15 cellular contexts compared by ENCODE assay signal in the genomic region with DNA sequence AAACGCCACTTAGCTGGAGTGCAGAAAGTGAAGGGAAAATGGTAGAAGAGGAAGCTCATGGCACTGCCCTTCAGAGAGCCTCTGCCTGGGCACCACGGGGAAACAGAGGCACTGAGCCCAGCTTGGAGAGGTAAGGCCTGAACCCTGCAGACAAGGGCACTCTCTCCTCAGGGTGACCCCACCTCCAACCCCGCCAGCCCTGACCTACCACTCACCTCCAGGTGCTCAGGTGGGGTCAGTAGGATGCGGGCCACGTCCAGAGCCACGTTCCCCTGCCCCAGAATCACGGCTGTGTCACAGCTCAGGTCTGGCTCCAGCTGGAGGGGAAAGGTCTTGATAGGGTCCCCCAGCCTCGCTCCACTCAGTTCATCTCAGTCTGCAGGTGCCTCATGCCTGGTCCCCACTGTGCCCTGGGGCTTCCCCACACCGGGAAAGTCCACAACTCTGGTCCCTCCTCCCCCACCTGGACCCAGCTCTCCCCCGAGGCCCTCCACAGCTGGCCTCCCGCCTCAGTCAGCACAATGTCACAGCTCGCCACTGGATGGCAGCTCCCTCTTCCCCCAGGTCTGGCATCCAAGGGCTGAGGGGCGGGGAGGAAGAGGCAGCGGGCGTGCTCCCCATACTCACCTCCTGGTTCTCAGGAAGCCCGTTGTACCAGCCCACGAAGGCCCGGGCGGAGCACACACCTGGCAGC. TPM values are rescaled to one million over a fixed set of nuclear protein-coding genes. Genes with fewer than 3 reads are reported as not detected.
DNase-seq lines count a peak whose midpoint lies in the region; ATAC-seq, FAIRE-seq and TF ChIP-seq lines count a peak whose summit lies in the region.
"Had no signal": no experiment of that assay in that cellular context is flagged by ENCODE, and none has a peak within 500 bp of the region (broad histone marks: within the 10 kb centered on the region; RNA-seq: fewer than 3 reads in every experiment).

No MANE protein-coding gene starts in this region.

- H3K27ac ChIP-seq in K562 (ENCODE audit: extremely low read depth, low read depth, low read length), result no peak overlapping the region
- H3K27ac ChIP-seq: 22Rv1 had no signal

- no peaks in the 10 kb centered on the region for H4K20me1 ChIP-seq in K562 (replicated peaks; ENCODE audit: control insufficient read depth, insufficient read depth, low read length)

- H3K79me2 ChIP-seq in K562 (ENCODE audit: control insufficient read depth, insufficient read depth, low read length), result peaks cover 10% of the 10 kb centered on the region; the same call in 1 of the 3 replicates

- no peak for TF ChIP-seq RAD21 in K562 (CRISPR knock-in tag; conservative IDR thresholded peaks at IDR 0.05 in 1 of 2, IDR thresholded peaks at IDR 0.05 in 1 of 2)

- H3K36me3 ChIP-seq in K562 (ENCODE audit: control insufficient read depth, insufficient read depth, low read length), result peaks cover 54% of the 10 kb centered on the region; the same call in 2 of the 3 replicates

- ATAC-seq in K562 (no peak), HG02763 (IDR thresholded peaks at IDR 0.05; ENCODE audit: unreplicated experiment) (no peak), GM21737 (IDR thresholded peaks at IDR 0.05; ENCODE audit: unreplicated experiment) (no peak)

- peak overlapping the region in 1 of 2 experiments; percentile 48; a peak in 1 of 4 replicates for H3K9ac ChIP-seq in K562 (ENCODE audit: insufficient read depth in 1 of 2, low read depth in 2 of 2, low read length in 2 of 2)

- peaks cover 40 to 78% of the 10 kb centered on the region in 2 experiments for H3K4me1 ChIP-seq in K562 (replicated peaks in 1 of 2; ENCODE audit: control insufficient read depth in 2 of 2, insufficient read depth in 2 of 2, low read length in 2 of 2)

- no peaks in the 10 kb centered on the region for H3K9me3 ChIP-seq in K562 (replicated peaks; ENCODE audit: control insufficient read depth, insufficient read depth, low read depth, low read length)
- H3K9me3 ChIP-seq: mucosa of descending colon had no signal

- no peak overlapping the region for H3K4me3 ChIP-seq in K562
- H3K4me3 ChIP-seq in retinal pigment epithelial cell (ENCODE audit: low read length), result no peak overlapping the region
- H3K4me3 ChIP-seq: mucosa of descending colon had no signal

- POLR2A ChIA-PET in K562 (lab: Yijun Ruan, JAX), result interaction anchor here (0.6 to 1.6 kb wide), 6 partner anchors 10 to 194 kb away, joined by 3 to 8 read pairs (median 4); no protein-coding TSS in a partner anchor

- WGBS in K562 (ENCODE audit: insufficient coverage, low coverage, missing lambda C conversion rate), result 88% methylated on average over 10 of the region's 19 CpGs

- CTCF ChIA-PET in K562 (lab: Yijun Ruan, JAX; ENCODE audit: low intra/inter-chr PET ratio), result interaction anchor here (0.5 to 2.1 kb wide), 5 partner anchors 50 to 148 kb away, joined by 3 to 19 read pairs (median 5); no protein-coding TSS in a partner anchor

- no peak for TF ChIP-seq POLR2A in K562 (conservative IDR thresholded peaks at IDR 0.05)

- TF ChIP-seq CTCF in K562 (IDR thresholded peaks at IDR 0.05 in 2 of 3, conservative IDR thresholded peaks at IDR 0.05 in 1 of 3; ENCODE audit: insufficient read depth in 2 of 3, low read depth in 1 of 3, low read length in 3 of 3), result no peak; a peak in 1 of 6 replicates
- peak; percentile 2 for TF ChIP-seq CTCF in retinal pigment epithelial cell (conservative IDR thresholded peaks at IDR 0.05; ENCODE audit: low read depth, low read length)

- FAIRE-seq in K562 (lab: Jason Lieb, UNC), result no peak
- FAIRE-seq: H54 had no signal

- intact Hi-C loops in K562 (cut with micrococcal nuclease), result loop anchor here (1.0 to 5.0 kb wide), 3 partner anchors 74 to 118 kb away; a partner anchor contains a TSS

- in situ Hi-C loops in K562 (cut with MboI), result no loop called here

- no peak overlapping the region for H2AFZ ChIP-seq in K562 (ENCODE audit: low read depth, low read length)

- no TSS peak for BruUV-seq in K562 (replicated peaks; lab: Mats Ljungman, UMichigan)

- no peak for TF ChIP-seq EP300 in K562 (IDR thresholded peaks at IDR 0.05; ENCODE audit: low read length)

- no peak overlapping the region for H3K4me2 ChIP-seq in K562 (ENCODE audit: insufficient read depth, low read length)

- no peaks in the 10 kb centered on the region for H3K27me3 ChIP-seq in K562 (ENCODE audit: control insufficient read depth in 2 of 2, insufficient read depth in 2 of 2, low read length in 2 of 2)

- H3K9me1 ChIP-seq in K562 (ENCODE audit: control insufficient read depth, insufficient read depth, low read length), result no peaks in the 10 kb centered on the region

- DNase-seq in DMS 273 (lab: John Stamatoyannopoulos, UW; ENCODE audit: unreplicated experiment) (peak; percentile 47), DMS 273 treated with DMSO at 0.1 percent for 48 hours (lab: John Stamatoyannopoulos, UW) (no peak), Kasumi-1 (lab: John Stamatoyannopoulos, UW) (peak; percentile 44 to 45), K562 (ENCODE audit: extremely low read depth in 1 of 4, low spot score in 3 of 4) (no peak), retinal pigment epithelial cell (ENCODE audit: low read depth) (no peak), NCI-H526 (lab: John Stamatoyannopoulos, UW) (no peak)
- DNase-seq: DMS153, NCI-H1417 treated with DMSO at 0.1 percent for 48 hours, SIG-M5 had no signal

RNA-seq across cellular contexts. Expression of a gene that starts 6.0 kb away (rescaled TPM):
- 1.3 and 4.1 TPM in 2 replicates for total RNA-seq in K562 (2011; cell fraction: chromatin; rRNA removed; ENCODE audit: low replicate concordance)
- 0.66 and 1.7 TPM in 2 replicates for total RNA-seq in K562 (2011; cell fraction: nucleolus; rRNA removed)
- total RNA-seq in K562 (2011; cell fraction: nucleoplasm; rRNA removed), result 1.2 and 1.5 TPM in 2 replicates
- under 0.01 and 0.16 TPM in 2 replicates for total RNA-seq in K562 (2014; rRNA removed)
- 0.03 and 0.04 TPM in 2 replicates for total RNA-seq in K562 (2014; rRNA removed; fragmentation: Illumina TruSeq; extraction: Trizol)
- 0.07 and 0.08 TPM in 2 replicates for total RNA-seq in K562 (2015; rRNA removed; fragmentation: Illumina TruSeq; extraction: Trizol)
- total RNA-seq in K562 (2021), result 0.33 and 0.40 TPM in 2 replicates
- 0.08 and 0.10 TPM in 2 replicates for polyA plus RNA-seq in K562 (2011; rRNA removed)
- polyA plus RNA-seq in K562 (2011; cell fraction: cytosol; rRNA removed), result 0.04 and 0.06 TPM in 2 replicates
- polyA plus RNA-seq in K562 (2011; cell fraction: nucleus; rRNA removed), result 0.29 and 0.68 TPM in 2 replicates
- 0.16 and 0.66 TPM in 2 replicates for polyA plus RNA-seq in K562 (2012)
- polyA plus RNA-seq in K562 (2014; fragmentation: Illumina TruSeq; extraction: Trizol), result 0.10 TPM in 1 of 2 replicates, not detected in the other
- polyA plus RNA-seq in K562 (2014; fragmentation: Nextera tagmentation; extraction: Ambion mirVana), result not detected
- 0.08 and 0.20 TPM in 2 replicates for polyA plus RNA-seq in K562 (2014; rRNA removed)
- 0.06 TPM in 1 of 2 replicates, not detected in the other for polyA minus RNA-seq in K562 (2011; rRNA and poly(A)+ RNA removed)
- polyA minus RNA-seq in K562 (2011; cell fraction: cytosol; rRNA and poly(A)+ RNA removed), result not detected in 2 replicates
- 0.11 and 0.27 TPM in 2 replicates for polyA minus RNA-seq in K562 (2011; cell fraction: nucleus; rRNA and poly(A)+ RNA removed)

RNA-seq across cellular contexts. Expression of a gene that starts 7.1 kb away (rescaled TPM):
- 26.1 and 46.4 TPM in 2 replicates for total RNA-seq in K562 (2011; cell fraction: chromatin; rRNA removed; ENCODE audit: low replicate concordance)
- 39.0 and 42.5 TPM in 2 replicates for total RNA-seq in K562 (2011; cell fraction: nucleolus; rRNA removed)
- 25.0 and 34.7 TPM in 2 replicates for total RNA-seq in K562 (2011; cell fraction: nucleoplasm; rRNA removed)
- total RNA-seq in K562 (2014; rRNA removed) (62.2 and 76.4 TPM in 2 replicates), K562 (2014; rRNA removed; fragmentation: Illumina TruSeq; extraction: Trizol) (8.7 and 14.3 TPM in 2 replicates), K562 (2015; rRNA removed; fragmentation: Illumina TruSeq; extraction: Trizol) (40.6 and 46.1 TPM in 2 replicates), K562 (2021) (68.7 and 70.7 TPM in 2 replicates)
- polyA plus RNA-seq in K562 (2011; rRNA removed) (25.4 and 30.9 TPM in 2 replicates), K562 (2014; fragmentation: Illumina TruSeq; extraction: Trizol) (13.6 and 40.4 TPM in 2 replicates), K562 (2014; fragmentation: Nextera tagmentation; extraction: Ambion mirVana) (1 to 10 TPM in 1 of 2 experiments, under 1 TPM in 1; 0.89 to 2.8 TPM), K562 (2014; rRNA removed) (58.6 and 62.9 TPM in 2 replicates)
- polyA plus RNA-seq in K562 (2011; cell fraction: cytosol; rRNA removed), result 27.8 and 83.2 TPM in 2 replicates
- polyA plus RNA-seq in K562 (2011; cell fraction: nucleus; rRNA removed), result 47.6 and 91.7 TPM in 2 replicates
- 64.0 and 126 TPM in 2 replicates for polyA plus RNA-seq in K562 (2012)
- 5.2 and 10.6 TPM in 2 replicates for polyA minus RNA-seq in K562 (2011; rRNA and poly(A)+ RNA removed)
- 20.5 and 30.2 TPM in 2 replicates for polyA minus RNA-seq in K562 (2011; cell fraction: cytosol; rRNA and poly(A)+ RNA removed)
- polyA minus RNA-seq in K562 (2011; cell fraction: nucleus; rRNA and poly(A)+ RNA removed), result 22.8 and 27.3 TPM in 2 replicates

RNA-seq across cellular contexts. Expression of a gene that starts 27.8 kb away (rescaled TPM):
- total RNA-seq in K562 (2011; cell fraction: chromatin; rRNA removed; ENCODE audit: low replicate concordance), result not detected in 2 replicates
- total RNA-seq in K562 (2011; cell fraction: nucleolus; rRNA removed), result 0.26 TPM in 1 of 2 replicates, not detected in the other
- total RNA-seq in K562 (2011; cell fraction: nucleoplasm; rRNA removed), result 0.29 TPM in 1 of 2 replicates, not detected in the other
- total RNA-seq in K562 (2014; rRNA removed) (not detected in 2 replicates), K562 (2014; rRNA removed; fragmentation: Illumina TruSeq; extraction: Trizol) (not detected in 2 replicates), K562 (2015; rRNA removed; fragmentation: Illumina TruSeq; extraction: Trizol) (0.22 TPM in 1 of 2 replicates, not detected in the other), K562 (2021) (not detected in 2 replicates)
- polyA plus RNA-seq in K562 (2011; rRNA removed) (0.12 and 0.18 TPM in 2 replicates), K562 (2014; fragmentation: Illumina TruSeq; extraction: Trizol) (not detected in 2 replicates), K562 (2014; fragmentation: Nextera tagmentation; extraction: Ambion mirVana) (not detected), K562 (2014; rRNA removed) (not detected in 2 replicates)
- 0.13 and 0.36 TPM in 2 replicates for polyA plus RNA-seq in K562 (2011; cell fraction: cytosol; rRNA removed)
- 0.07 and 0.44 TPM in 2 replicates for polyA plus RNA-seq in K562 (2011; cell fraction: nucleus; rRNA removed)
- polyA plus RNA-seq in K562 (2012), result 0.08 and 0.22 TPM in 2 replicates
- not detected in 2 replicates for polyA minus RNA-seq in K562 (2011; rRNA and poly(A)+ RNA removed)
- polyA minus RNA-seq in K562 (2011; cell fraction: cytosol; rRNA and poly(A)+ RNA removed), result 0.38 TPM in 1 of 2 replicates, not detected in the other
- polyA minus RNA-seq in K562 (2011; cell fraction: nucleus; rRNA and poly(A)+ RNA removed), result not detected in 2 replicates

RNA-seq across cellular contexts. Expression of a gene that starts 57.4 kb away (rescaled TPM):
- total RNA-seq in K562 (2011; cell fraction: chromatin; rRNA removed; ENCODE audit: low replicate concordance), result 2.8 and 9.8 TPM in 2 replicates
- total RNA-seq in K562 (2011; cell fraction: nucleolus; rRNA removed), result 7.1 and 8.3 TPM in 2 replicates
- 4.5 and 5.5 TPM in 2 replicates for total RNA-seq in K562 (2011; cell fraction: nucleoplasm; rRNA removed)
- total RNA-seq in K562 (2014; rRNA removed) (0.64 and 1.2 TPM in 2 replicates), K562 (2014; rRNA removed; fragmentation: Illumina TruSeq; extraction: Trizol) (0.16 and 0.22 TPM in 2 replicates), K562 (2015; rRNA removed; fragmentation: Illumina TruSeq; extraction: Trizol) (0.43 and 0.53 TPM in 2 replicates), K562 (2021) (1.00 and 1.4 TPM in 2 replicates)
- polyA plus RNA-seq in K562 (2011; rRNA removed) (0.57 and 0.77 TPM in 2 replicates), K562 (2014; fragmentation: Illumina TruSeq; extraction: Trizol) (0.42 and 0.71 TPM in 2 replicates), K562 (2014; fragmentation: Nextera tagmentation; extraction: Ambion mirVana) (not detected), K562 (2014; rRNA removed) (0.57 and 0.69 TPM in 2 replicates)
- polyA plus RNA-seq in K562 (2011; cell fraction: cytosol; rRNA removed), result 0.65 and 1.9 TPM in 2 replicates
- 1.2 and 2.7 TPM in 2 replicates for polyA plus RNA-seq in K562 (2011; cell fraction: nucleus; rRNA removed)
- polyA plus RNA-seq in K562 (2012), result 1.5 and 2.1 TPM in 2 replicates
- 4.8 and 11.0 TPM in 2 replicates for polyA minus RNA-seq in K562 (2011; rRNA and poly(A)+ RNA removed)
- polyA minus RNA-seq in K562 (2011; cell fraction: cytosol; rRNA and poly(A)+ RNA removed), result 0.82 and 1.6 TPM in 2 replicates
- 4.0 and 5.0 TPM in 2 replicates for polyA minus RNA-seq in K562 (2011; cell fraction: nucleus; rRNA and poly(A)+ RNA removed)
- total RNA-seq: mucosa of descending colon had no signal

RNA-seq across cellular contexts. Expression of a gene that starts 58.4 kb away (rescaled TPM):
- 0.40 and 0.51 TPM in 2 replicates for total RNA-seq in K562 (2011; cell fraction: chromatin; rRNA removed; ENCODE audit: low replicate concordance)
- 0.17 and 0.26 TPM in 2 replicates for total RNA-seq in K562 (2011; cell fraction: nucleolus; rRNA removed)
- total RNA-seq in K562 (2011; cell fraction: nucleoplasm; rRNA removed), result 0.46 TPM in 1 of 2 replicates, not detected in the other
- total RNA-seq in K562 (2014; rRNA removed) (not detected in 2 replicates), K562 (2014; rRNA removed; fragmentation: Illumina TruSeq; extraction: Trizol) (0.11 TPM in 1 of 2 replicates, not detected in the other), K562 (2015; rRNA removed; fragmentation: Illumina TruSeq; extraction: Trizol) (0.19 and 0.36 TPM in 2 replicates), K562 (2021) (0.18 and 0.27 TPM in 2 replicates)
- polyA plus RNA-seq in K562 (2011; rRNA removed) (0.28 and 0.31 TPM in 2 replicates), K562 (2014; fragmentation: Illumina TruSeq; extraction: Trizol) (0.25 TPM in 1 of 2 replicates, not detected in the other), K562 (2014; fragmentation: Nextera tagmentation; extraction: Ambion mirVana) (under 1 TPM; 0.04 to 0.06 TPM), K562 (2014; rRNA removed) (0.08 and 0.09 TPM in 2 replicates)
- polyA plus RNA-seq in K562 (2011; cell fraction: cytosol; rRNA removed), result 0.28 and 0.42 TPM in 2 replicates
- polyA plus RNA-seq in K562 (2011; cell fraction: nucleus; rRNA removed), result 1.1 and 1.2 TPM in 2 replicates
- 0.35 and 0.68 TPM in 2 replicates for polyA plus RNA-seq in K562 (2012)
- 0.09 TPM in 1 of 2 replicates, not detected in the other for polyA minus RNA-seq in K562 (2011; rRNA and poly(A)+ RNA removed)
- not detected in 2 replicates for polyA minus RNA-seq in K562 (2011; cell fraction: cytosol; rRNA and poly(A)+ RNA removed)
- polyA minus RNA-seq in K562 (2011; cell fraction: nucleus; rRNA and poly(A)+ RNA removed), result 0.27 and 0.33 TPM in 2 replicates
- total RNA-seq: temporal lobe had no signal

Comparison
In these comparisons a context has a peak if more than half of its experiments do, and no peak if none do; other contexts are left out.
1. DNase-seq: peak in DMS 273 (single experiment) and Kasumi-1 (2 of 2); none in DMS 273 treated with DMSO at 0.1 percent for 48 hours (single experiment), K562 (0 of 4), retinal pigment epithelial cell (single experiment) and NCI-H526 (0 of 2).